Comparison of ENCODE assay signal across 2 cellular contexts in the genomic region with DNA sequence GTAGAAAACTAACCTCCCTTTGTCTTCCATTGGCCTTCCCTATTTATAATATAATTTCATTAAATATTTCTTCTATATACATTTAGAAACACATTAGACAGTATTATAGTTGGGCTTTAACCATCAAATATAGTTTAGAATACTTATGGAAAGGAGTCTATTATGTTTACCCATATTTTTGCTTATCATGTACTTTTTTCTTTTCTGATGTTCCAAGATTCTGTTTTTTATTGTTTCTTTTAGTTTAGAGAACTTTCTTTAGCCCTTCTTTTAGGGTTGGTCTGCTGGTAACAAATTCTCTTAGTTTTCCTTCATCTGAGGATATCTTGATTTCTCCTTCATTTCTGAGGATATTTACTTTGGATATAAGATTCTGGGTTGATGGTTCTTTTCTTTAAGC.
TF ChIP-seq lines count a peak whose summit lies in the region.

No MANE protein-coding gene starts in this region.

TF ChIP-seq in A549, 52 proteins besides CTCF, POLR2A, EP300 and RAD21 (continued from another document):
- TF ChIP-seq, protein P1, sequence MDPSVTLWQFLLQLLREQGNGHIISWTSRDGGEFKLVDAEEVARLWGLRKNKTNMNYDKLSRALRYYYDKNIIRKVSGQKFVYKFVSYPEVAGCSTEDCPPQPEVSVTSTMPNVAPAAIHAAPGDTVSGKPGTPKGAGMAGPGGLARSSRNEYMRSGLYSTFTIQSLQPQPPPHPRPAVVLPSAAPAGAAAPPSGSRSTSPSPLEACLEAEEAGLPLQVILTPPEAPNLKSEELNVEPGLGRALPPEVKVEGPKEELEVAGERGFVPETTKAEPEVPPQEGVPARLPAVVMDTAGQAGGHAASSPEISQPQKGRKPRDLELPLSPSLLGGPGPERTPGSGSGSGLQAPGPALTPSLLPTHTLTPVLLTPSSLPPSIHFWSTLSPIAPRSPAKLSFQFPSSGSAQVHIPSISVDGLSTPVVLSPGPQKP (IDR thresholded peaks at IDR 0.05; ENCODE audit: low read depth, low read length): no peak
- no peak for TF ChIP-seq RCOR1 (IDR thresholded peaks at IDR 0.05; ENCODE audit: low read depth, low read length)
- TF ChIP-seq MAZ (IDR thresholded peaks at IDR 0.05; ENCODE audit: borderline replicate concordance, low read depth, low read length): no peak
- TF ChIP-seq EHMT2 (IDR thresholded peaks at IDR 0.05; ENCODE audit: low read depth): no peak
TF ChIP-seq in A549: peak in this region for 1.

TF ChIP-seq in K562, 482 proteins besides CTCF, POLR2A, EP300 and RAD21 (continued from another document):
- TF ChIP-seq MAFG (tag; conservative IDR thresholded peaks at IDR 0.05): peak; percentile 90
- TF ChIP-seq RBM34 (IDR thresholded peaks at IDR 0.05; ENCODE audit: borderline replicate concordance, insufficient read depth, low read length): no peak
- TF ChIP-seq MAFF (IDR thresholded peaks at IDR 0.05; ENCODE audit: low read length): peak; percentile 74
- peak; percentile 72 for TF ChIP-seq MAFK (IDR thresholded peaks at IDR 0.05; ENCODE audit: low read length)
- peak; percentile 97 for TF ChIP-seq ZNF316 (IDR thresholded peaks at IDR 0.05)
- no peak for TF ChIP-seq RFX7 (CRISPR knock-in tag; IDR thresholded peaks at IDR 0.05)
- peak; percentile 92 for TF ChIP-seq C11orf30 (IDR thresholded peaks at IDR 0.05; ENCODE audit: low read depth)
- TF ChIP-seq, protein P2, sequence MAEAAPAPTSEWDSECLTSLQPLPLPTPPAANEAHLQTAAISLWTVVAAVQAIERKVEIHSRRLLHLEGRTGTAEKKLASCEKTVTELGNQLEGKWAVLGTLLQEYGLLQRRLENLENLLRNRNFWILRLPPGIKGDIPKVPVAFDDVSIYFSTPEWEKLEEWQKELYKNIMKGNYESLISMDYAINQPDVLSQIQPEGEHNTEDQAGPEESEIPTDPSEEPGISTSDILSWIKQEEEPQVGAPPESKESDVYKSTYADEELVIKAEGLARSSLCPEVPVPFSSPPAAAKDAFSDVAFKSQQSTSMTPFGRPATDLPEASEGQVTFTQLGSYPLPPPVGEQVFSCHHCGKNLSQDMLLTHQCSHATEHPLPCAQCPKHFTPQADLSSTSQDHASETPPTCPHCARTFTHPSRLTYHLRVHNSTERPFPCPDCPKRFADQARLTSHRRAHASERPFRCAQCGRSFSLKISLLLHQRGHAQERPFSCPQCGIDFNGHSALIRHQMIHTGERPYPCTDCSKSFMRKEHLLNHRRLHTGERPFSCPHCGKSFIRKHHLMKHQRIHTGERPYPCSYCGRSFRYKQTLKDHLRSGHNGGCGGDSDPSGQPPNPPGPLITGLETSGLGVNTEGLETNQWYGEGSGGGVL (CRISPR knock-in tag; IDR thresholded peaks at IDR 0.05): no peak
